15 cellular contexts compared by ENCODE assay signal in genomic region chr12:24695657-24696329, GRCh38.
DNase-seq lines count a peak whose midpoint lies in the region; TF ChIP-seq lines count a peak whose summit lies in the region.
"Had no signal": no experiment of that assay in that cellular context is flagged by ENCODE, and none has a peak within 500 bp of the region (broad histone marks: within the 10 kb centered on the region; RNA-seq: fewer than 3 reads in every experiment).

No MANE protein-coding gene starts in this region.

- in situ Hi-C loops in GM13976 (cut with MboI; ENCODE audit: low sequenced_read_pairs, unreplicated experiment) = no loop called here

- no peak overlapping the region for H3K23ac ChIP-seq in mesendoderm (ENCODE audit: low read length)

- POLR2A ChIA-PET in CD8-positive, alpha-beta memory T cell (lab: Charles Lee) = no interaction called here

- CTCF ChIA-PET in CD8-positive, alpha-beta memory T cell (lab: Charles Lee) = no interaction called here

- no peak overlapping the region for H3K27ac Mint-ChIP-seq in CD8-positive, alpha-beta memory T cell

- H3K9me3 ChIP-seq in CD8-positive, alpha-beta memory T cell (ENCODE audit: low read length) = no peaks in the 10 kb centered on the region
- H3K9me3 ChIP-seq: SJSA1 had no signal

- peak overlapping the region; percentile 74 for H2BK15ac ChIP-seq in mesendoderm (replicated peaks; ENCODE audit: low read depth)

- no peaks in the 10 kb centered on the region for H3K4me1 ChIP-seq in CD8-positive, alpha-beta memory T cell (ENCODE audit: insufficient read depth, low read length)
- H3K4me1 ChIP-seq in mesendoderm (ENCODE audit: control insufficient read depth, low read depth, low read length) = no peaks in the 10 kb centered on the region
- H3K4me1 ChIP-seq: SJSA1 had no signal

- H3K18ac ChIP-seq in mesendoderm (ENCODE audit: low read length) = no peak overlapping the region

- H4K8ac ChIP-seq in mesendoderm (ENCODE audit: low read depth, low read length) = no peak overlapping the region

- H2AK5ac ChIP-seq in mesendoderm (ENCODE audit: low read length) = no peak overlapping the region

- H3K56ac ChIP-seq in mesendoderm (ENCODE audit: low read length) = no peak overlapping the region

- H3K4me2 ChIP-seq in mesendoderm (ENCODE audit: low read length) = no peak overlapping the region

- no peak overlapping the region for H3K4ac ChIP-seq in mesendoderm (ENCODE audit: low read depth, low read length)

- no peaks in the 10 kb centered on the region for H3K79me1 ChIP-seq in mesendoderm (ENCODE audit: low read length)

- peaks cover 0 to 8% of the 10 kb centered on the region in 2 donors for H3K27me3 Mint-ChIP-seq in CD8-positive, alpha-beta memory T cell

- H3K4me1 Mint-ChIP-seq in CD8-positive, alpha-beta memory T cell = no peaks in the 10 kb centered on the region

- H3K9ac ChIP-seq in mesendoderm (ENCODE audit: low read length) = no peak overlapping the region

- no peak overlapping the region for H2BK120ac ChIP-seq in mesendoderm (ENCODE audit: low read depth, low read length)

- no peaks in the 10 kb centered on the region for H3K27me3 ChIP-seq in CD8-positive, alpha-beta memory T cell (ENCODE audit: insufficient read depth, low read length, poor library complexity, severe bottlenecking)
- H3K27me3 ChIP-seq in mesendoderm (ENCODE audit: insufficient read depth, low read length, poor library complexity) = no peaks in the 10 kb centered on the region
- H3K27me3 ChIP-seq: SJSA1 had no signal

- H3K9me3 Mint-ChIP-seq in CD8-positive, alpha-beta memory T cell = no peaks in the 10 kb centered on the region

- no peaks in the 10 kb centered on the region for H3K79me2 ChIP-seq in mesendoderm (ENCODE audit: control insufficient read depth, insufficient read depth, low read length)

- H3K36me3 ChIP-seq in CD8-positive, alpha-beta memory T cell (ENCODE audit: insufficient read depth, low read length) = no peaks in the 10 kb centered on the region
- H3K36me3 ChIP-seq in mesendoderm (ENCODE audit: control insufficient read depth, insufficient read depth, low read length) = no peaks in the 10 kb centered on the region
- H3K36me3 ChIP-seq: SJSA1 had no signal

- no peaks in the 10 kb centered on the region for H3K36me3 Mint-ChIP-seq in CD8-positive, alpha-beta memory T cell

- H3K4me3 ChIP-seq in CD8-positive, alpha-beta memory T cell (ENCODE audit: low read length) = no peak overlapping the region
- no peak overlapping the region for H3K4me3 ChIP-seq in mesendoderm (ENCODE audit: low read length)
- H3K4me3 ChIP-seq: SJSA1 had no signal

- DNase-seq in CD8-positive, alpha-beta memory T cell = no peak
- DNase-seq in OCI-M1 (lab: John Stamatoyannopoulos, UW) = peak; percentile 88
- DNase-seq in astrocyte of the hippocampus (ENCODE audit: low read depth, low spot score) = peak; percentile 10
- no peak for DNase-seq in mesendoderm
- DNase-seq in NCI-H748 treated with DMSO at 0.1 percent for 48 hours (lab: John Stamatoyannopoulos, UW) = no peak
- DNase-seq in HT-29 (ENCODE audit: low spot score) = no peak
- no peak for DNase-seq in GM13976 (ENCODE audit: low spot score)
- no peak for DNase-seq in NCI-H2196 (lab: John Stamatoyannopoulos, UW; ENCODE audit: unreplicated experiment)
- DNase-seq: Kasumi-1, NCI-H1436 treated with DMSO at 0.1 percent for 48 hours, NCI-H2081, NCI-H226, NCI-H526, PC-3 had no signal

- no peak overlapping the region for H4K5ac ChIP-seq in mesendoderm (ENCODE audit: low read length)

- WGBS in mesendoderm (ENCODE audit: extremely low coverage, insufficient coverage, low lambda C conversion rate) = no CpG with 5 or more reads among the region's 3 CpGs

- no peak overlapping the region for H3K4me3 Mint-ChIP-seq in CD8-positive, alpha-beta memory T cell

- H3K27ac ChIP-seq in CD8-positive, alpha-beta memory T cell (ENCODE audit: low read depth, low read length) = peak overlapping the region; percentile 34
- H3K27ac ChIP-seq in mesendoderm (ENCODE audit: low read depth, low read length) = no peak overlapping the region
- H3K27ac ChIP-seq: SJSA1 had no signal

- H2BK5ac ChIP-seq in mesendoderm (ENCODE audit: low read length) = no peak overlapping the region

- no peak for TF ChIP-seq CTCF in GM13976 (IDR thresholded peaks at IDR 0.05; ENCODE audit: borderline replicate concordance, control extremely low read depth, extremely low read depth, insufficient read depth, missing control alignments)

Comparison
In these comparisons a context has a peak if more than half of its experiments do, and no peak if none do; other contexts are left out.
1. DNase-seq: peak in OCI-M1 (single experiment) and astrocyte of the hippocampus (single experiment); none in CD8-positive, alpha-beta memory T cell (0 of 5), mesendoderm (single experiment), NCI-H748 treated with DMSO at 0.1 percent for 48 hours (single experiment), HT-29 (single experiment), GM13976 (single experiment) and NCI-H2196 (single experiment).